ENCODE assay signal across 9 cellular contexts in the genomic region with DNA sequence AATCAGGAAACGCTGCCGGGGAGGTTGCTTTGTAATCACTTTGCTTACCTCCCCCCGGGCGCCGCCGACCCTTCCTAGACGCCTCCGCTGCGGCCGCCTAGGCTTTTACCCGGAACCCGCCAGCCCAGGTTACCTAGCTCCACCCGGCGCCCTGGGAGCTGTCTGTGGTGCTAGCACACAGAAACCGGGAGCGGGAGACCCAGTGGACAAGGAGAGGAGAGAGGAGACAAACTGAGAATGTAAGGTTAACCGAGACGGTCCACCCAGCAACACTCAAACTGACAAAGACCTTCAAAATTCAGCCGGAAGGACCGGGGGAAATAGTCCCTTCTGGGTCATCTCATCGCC. TPM values are rescaled to one million over a fixed set of nuclear protein-coding genes. Genes with fewer than 3 reads are reported as not detected.
DNase-seq lines count a peak whose midpoint lies in the region; ATAC-seq and TF ChIP-seq lines count a peak whose summit lies in the region.
"Had no signal": no experiment of that assay in that cellular context is flagged by ENCODE, and none has a peak within 500 bp of the region (broad histone marks: within the 10 kb centered on the region; RNA-seq: fewer than 3 reads in every experiment).

No MANE protein-coding gene starts in this region.

- ATAC-seq in GM21723 (IDR thresholded peaks at IDR 0.05; ENCODE audit: unreplicated experiment) (no peak), GM18517 (IDR thresholded peaks at IDR 0.05; ENCODE audit: unreplicated experiment) (no peak)

- CTCF ChIA-PET in Calu3 (lab: Charles Lee) = interaction anchor here (0.8 kb wide), 1 partner anchor 595 kb away, joined by 3 read pairs; no protein-coding TSS in a partner anchor

- H3K4me3 ChIP-seq in NB4 (ENCODE audit: low read depth, low read length) = no peak overlapping the region

- H3K9me3 Mint-ChIP-seq in Calu3 (ENCODE audit: low read depth, unreplicated experiment) (no peaks in the 10 kb centered on the region), nephron (peaks cover 9% of the 10 kb centered on the region)
- H3K9me3 Mint-ChIP-seq: T-cell had no signal

- H3K4me1 Mint-ChIP-seq in Calu3 (ENCODE audit: low read depth, unreplicated experiment) = no peaks in the 10 kb centered on the region
- peaks cover 10% of the 10 kb centered on the region for H3K4me1 Mint-ChIP-seq in nephron

- DNase-seq in Calu3 (peak; percentile 75), NB4 (ENCODE audit: low read depth) (peak; percentile 16), ecto neural progenitor cell (ENCODE audit: low spot score) (peak; percentile 89)
- DNase-seq in stimulated activated CD4-positive, alpha-beta T cell treated with anti-CD3 and anti-CD28 coated beads, Interleukin-4, amount 100 ng/mL, for 4 hours = no peak
- DNase-seq in stimulated activated CD4-positive, alpha-beta T cell treated with anti-CD3 and anti-CD28 coated beads, Interleukin-2, amount 100 ng/mL, for 48 hours = no peak
- DNase-seq: T-cell had no signal

- TF ChIP-seq POLR2A in NB4 (IDR thresholded peaks at IDR 0.05; ENCODE audit: extremely low read depth, insufficient read length) = no peak

- TF ChIP-seq CTCF in Calu3 (IDR thresholded peaks at IDR 0.05; ENCODE audit: unreplicated experiment) (no peak), NB4 (IDR thresholded peaks at IDR 0.05; ENCODE audit: low read depth, low read length) (no peak), nephron (IDR thresholded peaks at IDR 0.05; ENCODE audit: unreplicated experiment in 3 of 3) (no peak)

- H3K27me3 Mint-ChIP-seq in Calu3 (ENCODE audit: unreplicated experiment) = peaks cover 88% of the 10 kb centered on the region
- H3K27me3 Mint-ChIP-seq in nephron (ENCODE audit: low read depth) = peaks cover 97% of the 10 kb centered on the region

- H3K27ac Mint-ChIP-seq in Calu3 (ENCODE audit: unreplicated experiment) (no peak overlapping the region), nephron (no peak overlapping the region)
- H3K27ac Mint-ChIP-seq: T-cell had no signal

- no TSS peak for BruUV-seq in Calu3 (replicated peaks; lab: Mats Ljungman, UMichigan)

- intact Hi-C loops in Calu3 (cut with micrococcal nuclease; ENCODE audit: unreplicated experiment) = no loop called here

- peak overlapping the region; percentile 65 for H3K4me3 Mint-ChIP-seq in Calu3 (ENCODE audit: low read depth, unreplicated experiment)
- peak overlapping the region; percentile 71 to 80 (median 71) for H3K4me3 Mint-ChIP-seq in nephron

- H3K36me3 Mint-ChIP-seq in Calu3 (ENCODE audit: insufficient read depth, unreplicated experiment) (no peaks in the 10 kb centered on the region), nephron (ENCODE audit: low read depth) (no peaks in the 10 kb centered on the region)
- H3K36me3 Mint-ChIP-seq: T-cell had no signal

RNA-seq across cellular contexts. Expression of gene BARHL2, which starts 9.8 kb away (rescaled TPM):
- total RNA-seq in Calu3 (2022) = not detected in 2 replicates
- total RNA-seq: T-cell had no signal

Comparison
In these comparisons a context has a peak if more than half of its experiments do, and no peak if none do; other contexts are left out.
1. DNase-seq: peak in Calu3 (single experiment), NB4 (single experiment) and ecto neural progenitor cell (single experiment); none in stimulated activated CD4-positive, alpha-beta T cell treated with anti-CD3 and anti-CD28 coated beads, Interleukin-4, amount 100 ng/mL, for 4 hours (0 of 2) and stimulated activated CD4-positive, alpha-beta T cell treated with anti-CD3 and anti-CD28 coated beads, Interleukin-2, amount 100 ng/mL, for 48 hours (0 of 2).